Comparison of ENCODE assay signal across 9 cellular contexts in the genomic region with DNA sequence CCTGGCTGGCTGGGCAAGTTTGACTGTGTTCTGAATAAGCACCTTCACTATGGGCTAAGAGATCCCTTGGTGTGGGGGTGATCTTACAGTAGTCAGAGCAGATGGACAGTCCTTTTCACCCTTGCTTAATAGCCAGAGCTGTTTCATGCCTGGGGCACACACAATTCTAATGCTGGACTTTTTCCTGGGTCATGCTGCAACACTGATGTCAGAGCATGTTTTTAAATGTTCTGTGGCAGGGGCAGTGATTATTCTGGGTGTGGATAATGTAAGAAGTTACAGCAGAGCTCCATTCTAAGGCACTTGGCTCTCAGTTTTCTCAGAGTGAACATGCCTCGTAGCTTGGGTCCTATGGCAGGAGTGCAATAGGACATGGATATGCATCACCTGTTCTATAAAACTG. TPM values are rescaled to one million over a fixed set of nuclear protein-coding genes. Genes with fewer than 3 reads are reported as not detected.
DNase-seq lines count a peak whose midpoint lies in the region; ATAC-seq and TF ChIP-seq lines count a peak whose summit lies in the region.
"Had no signal": no experiment of that assay in that cellular context is flagged by ENCODE, and none has a peak within 500 bp of the region (broad histone marks: within the 10 kb centered on the region; RNA-seq: fewer than 3 reads in every experiment).

No MANE protein-coding gene starts in this region.

- peaks cover 78% of the 10 kb centered on the region for H3K36me3 ChIP-seq in iPS-20b (ENCODE audit: insufficient read depth, low read depth, low read length)

- H3K27ac Mint-ChIP-seq in activated naive CD4-positive, alpha-beta T cell treated with anti-CD3 and anti-CD28 coated beads for 36 hours, result peak overlapping the region; percentile 63
- H3K27ac Mint-ChIP-seq in activated T-helper 2 cell treated with anti-CD3 and anti-CD28 coated beads, Interferon-gamma antibody, Interleukin-2, Interleukin-4, amounts not matched to agents 10 μg/mL and 5 μg/mL and 100 μg/mL, durations not matched to agents 14 hours and 24 hours and 36 hours, result peak overlapping the region; percentile 22
- H3K27ac Mint-ChIP-seq in type B pancreatic cell, result peak overlapping the region; percentile 100

- no peak overlapping the region for H3K27ac ChIP-seq in iPS-20b (ENCODE audit: low read length)

- no peak for TF ChIP-seq CTCF in type B pancreatic cell (conservative IDR thresholded peaks at IDR 0.05)

- peak overlapping the region; percentile 85 for H3K4me3 Mint-ChIP-seq in activated naive CD4-positive, alpha-beta T cell treated with anti-CD3 and anti-CD28 coated beads for 36 hours
- peak overlapping the region; percentile 93 for H3K4me3 Mint-ChIP-seq in activated T-helper 2 cell treated with anti-CD3 and anti-CD28 coated beads, Interferon-gamma antibody, Interleukin-2, Interleukin-4, amounts not matched to agents 10 μg/mL and 5 μg/mL and 100 μg/mL, durations not matched to agents 14 hours and 24 hours and 36 hours (ENCODE audit: low read depth)
- H3K4me3 Mint-ChIP-seq in type B pancreatic cell, result peak overlapping the region; percentile 99

- intact Hi-C loops in activated naive CD4-positive, alpha-beta T cell treated with anti-CD3 and anti-CD28 coated beads for 36 hours (cut with micrococcal nuclease), result loop anchor here (10.0 kb wide), 1 partner anchor 531 kb away; a partner anchor contains a TSS
- intact Hi-C loops in activated T-helper 2 cell treated with anti-CD3 and anti-CD28 coated beads, Interferon-gamma antibody, Interleukin-2, Interleukin-4, amounts not matched to agents 10 μg/mL and 5 μg/mL and 100 μg/mL, durations not matched to agents 14 hours and 24 hours and 36 hours (cut with micrococcal nuclease), result no loop called here

- H3K36me3 Mint-ChIP-seq in activated naive CD4-positive, alpha-beta T cell treated with anti-CD3 and anti-CD28 coated beads for 36 hours (ENCODE audit: low read depth), result peaks cover 67% of the 10 kb centered on the region
- peaks cover 94% of the 10 kb centered on the region for H3K36me3 Mint-ChIP-seq in activated T-helper 2 cell treated with anti-CD3 and anti-CD28 coated beads, Interferon-gamma antibody, Interleukin-2, Interleukin-4, amounts not matched to agents 10 μg/mL and 5 μg/mL and 100 μg/mL, durations not matched to agents 14 hours and 24 hours and 36 hours (ENCODE audit: low read depth)
- peaks cover 49% of the 10 kb centered on the region for H3K36me3 Mint-ChIP-seq in type B pancreatic cell

- H3K9ac ChIP-seq in iPS-20b (ENCODE audit: low read depth, low read length), result peak overlapping the region; percentile 99; the same call in 1 of the 2 replicates

- ATAC-seq in GM18868 (IDR thresholded peaks at IDR 0.05; ENCODE audit: unreplicated experiment), result no peak

- CTCF ChIA-PET in activated naive CD4-positive, alpha-beta T cell treated with anti-CD3 and anti-CD28 coated beads for 36 hours (lab: Charles Lee), result interaction anchor here (0.5 to 2.3 kb wide), 6 partner anchors 14 to 530 kb away, joined by 3 to 8 read pairs (median 3); a partner anchor contains a TSS

- no peaks in the 10 kb centered on the region for H3K27me3 ChIP-seq in iPS-20b (ENCODE audit: insufficient read depth, low read length)

- no peaks in the 10 kb centered on the region for H3K9me3 ChIP-seq in iPS-20b (ENCODE audit: insufficient read depth, low read depth, low read length)

- H3K9me3 Mint-ChIP-seq in activated naive CD4-positive, alpha-beta T cell treated with anti-CD3 and anti-CD28 coated beads for 36 hours, result no peaks in the 10 kb centered on the region
- no peaks in the 10 kb centered on the region for H3K9me3 Mint-ChIP-seq in activated T-helper 2 cell treated with anti-CD3 and anti-CD28 coated beads, Interferon-gamma antibody, Interleukin-2, Interleukin-4, amounts not matched to agents 10 μg/mL and 5 μg/mL and 100 μg/mL, durations not matched to agents 14 hours and 24 hours and 36 hours
- no peaks in the 10 kb centered on the region for H3K9me3 Mint-ChIP-seq in type B pancreatic cell

- no peak for DNase-seq in activated naive CD4-positive, alpha-beta T cell treated with anti-CD3 and anti-CD28 coated beads for 36 hours
- no peak for DNase-seq in activated naive CD4-positive, alpha-beta T cell treated with Interleukin-2 at 50 U/mL for 16 hours
- DNase-seq in activated T-helper 2 cell treated with anti-CD3 and anti-CD28 coated beads, Interferon-gamma antibody, Interleukin-2, Interleukin-4, amounts not matched to agents 10 μg/mL and 5 μg/mL and 100 μg/mL, durations not matched to agents 14 hours and 24 hours and 36 hours (ENCODE audit: low spot score), result no peak
- no peak for DNase-seq in type B pancreatic cell (ENCODE audit: extremely low spot score, unreplicated experiment)
- DNase-seq in amygdala (lab: John Stamatoyannopoulos, UW), result no peak
- no peak for DNase-seq in NOMO-1 treated with DMSO at 0.1 percent for 48 hours (lab: John Stamatoyannopoulos, UW; ENCODE audit: unreplicated experiment)
- DNase-seq: NK-92 treated with Interleukin-12 subunit alpha and Interleukin-12 subunit beta, amount 100 ng/mL, for 24 hours had no signal

- no peaks in the 10 kb centered on the region for H3K27me3 Mint-ChIP-seq in activated naive CD4-positive, alpha-beta T cell treated with anti-CD3 and anti-CD28 coated beads for 36 hours (ENCODE audit: low read depth)
- H3K27me3 Mint-ChIP-seq in activated T-helper 2 cell treated with anti-CD3 and anti-CD28 coated beads, Interferon-gamma antibody, Interleukin-2, Interleukin-4, amounts not matched to agents 10 μg/mL and 5 μg/mL and 100 μg/mL, durations not matched to agents 14 hours and 24 hours and 36 hours (ENCODE audit: low read depth), result no peaks in the 10 kb centered on the region
- peaks cover 6% of the 10 kb centered on the region for H3K27me3 Mint-ChIP-seq in type B pancreatic cell

- H3K4me1 Mint-ChIP-seq in activated naive CD4-positive, alpha-beta T cell treated with anti-CD3 and anti-CD28 coated beads for 36 hours (ENCODE audit: low read depth), result peaks cover 73% of the 10 kb centered on the region
- H3K4me1 Mint-ChIP-seq in activated T-helper 2 cell treated with anti-CD3 and anti-CD28 coated beads, Interferon-gamma antibody, Interleukin-2, Interleukin-4, amounts not matched to agents 10 μg/mL and 5 μg/mL and 100 μg/mL, durations not matched to agents 14 hours and 24 hours and 36 hours (ENCODE audit: low read depth), result peaks cover 70% of the 10 kb centered on the region
- H3K4me1 Mint-ChIP-seq in type B pancreatic cell (ENCODE audit: unreplicated experiment), result peaks cover 55% of the 10 kb centered on the region

- H3K4me1 ChIP-seq in iPS-20b (ENCODE audit: insufficient read depth, low read length), result peaks cover 18% of the 10 kb centered on the region

- H3K4me3 ChIP-seq in iPS-20b (ENCODE audit: low read length), result peak overlapping the region; percentile 98

RNA-seq across cellular contexts. Expression of a gene that starts 4.0 kb away (rescaled TPM):
- 10 to 100 TPM; 11.6 to 12.6 TPM for total RNA-seq in activated naive CD4-positive, alpha-beta T cell treated with anti-CD3 and anti-CD28 coated beads for 36 hours
- total RNA-seq in activated T-helper 2 cell treated with anti-CD3 and anti-CD28 coated beads, Interferon-gamma antibody, Interleukin-2, Interleukin-4, amounts not matched to agents 10 μg/mL and 5 μg/mL and 100 μg/mL, durations not matched to agents 14 hours and 24 hours and 36 hours, result 9.6 and 10.1 TPM in 2 replicates
- total RNA-seq in type B pancreatic cell (ENCODE audit: low replicate concordance), result 5.0 and 5.8 TPM in 2 replicates

RNA-seq across cellular contexts. Expression of a gene that starts 8.2 kb away (rescaled TPM):
- 10 to 100 TPM; 48.8 to 53.5 TPM for total RNA-seq in activated naive CD4-positive, alpha-beta T cell treated with anti-CD3 and anti-CD28 coated beads for 36 hours
- total RNA-seq in activated T-helper 2 cell treated with anti-CD3 and anti-CD28 coated beads, Interferon-gamma antibody, Interleukin-2, Interleukin-4, amounts not matched to agents 10 μg/mL and 5 μg/mL and 100 μg/mL, durations not matched to agents 14 hours and 24 hours and 36 hours, result 98.6 and 106 TPM in 2 replicates
- total RNA-seq in type B pancreatic cell (ENCODE audit: low replicate concordance), result 61.8 and 67.6 TPM in 2 replicates

RNA-seq across cellular contexts. Expression of a gene that starts 13.8 kb away (rescaled TPM):
- 10 to 100 TPM; 43.2 to 46.9 TPM for total RNA-seq in activated naive CD4-positive, alpha-beta T cell treated with anti-CD3 and anti-CD28 coated beads for 36 hours
- 64.9 and 69.6 TPM in 2 replicates for total RNA-seq in activated T-helper 2 cell treated with anti-CD3 and anti-CD28 coated beads, Interferon-gamma antibody, Interleukin-2, Interleukin-4, amounts not matched to agents 10 μg/mL and 5 μg/mL and 100 μg/mL, durations not matched to agents 14 hours and 24 hours and 36 hours
- 50.2 and 52.7 TPM in 2 replicates for total RNA-seq in type B pancreatic cell (ENCODE audit: low replicate concordance)

RNA-seq across cellular contexts. Expression of a gene that starts 14.4 kb away (rescaled TPM):
- under 1 TPM in 1 of 2 experiments, not detected in 1; 0.20 TPM for total RNA-seq in activated naive CD4-positive, alpha-beta T cell treated with anti-CD3 and anti-CD28 coated beads for 36 hours
- total RNA-seq in activated T-helper 2 cell treated with anti-CD3 and anti-CD28 coated beads, Interferon-gamma antibody, Interleukin-2, Interleukin-4, amounts not matched to agents 10 μg/mL and 5 μg/mL and 100 μg/mL, durations not matched to agents 14 hours and 24 hours and 36 hours, result 0.21 and 0.60 TPM in 2 replicates
- total RNA-seq in type B pancreatic cell (ENCODE audit: low replicate concordance), result 0.77 and 4.0 TPM in 2 replicates

RNA-seq across cellular contexts. Expression of a gene that starts 16.9 kb away (rescaled TPM):
- 1 to 10 TPM; 2.1 to 2.6 TPM for total RNA-seq in activated naive CD4-positive, alpha-beta T cell treated with anti-CD3 and anti-CD28 coated beads for 36 hours
- total RNA-seq in activated T-helper 2 cell treated with anti-CD3 and anti-CD28 coated beads, Interferon-gamma antibody, Interleukin-2, Interleukin-4, amounts not matched to agents 10 μg/mL and 5 μg/mL and 100 μg/mL, durations not matched to agents 14 hours and 24 hours and 36 hours, result 2.9 and 3.5 TPM in 2 replicates
- 2.4 and 3.5 TPM in 2 replicates for total RNA-seq in type B pancreatic cell (ENCODE audit: low replicate concordance)

Comparison
In these comparisons a context has a peak if more than half of its experiments do, and no peak if none do; other contexts are left out.
1. H3K27ac Mint-ChIP-seq: peak in every context shown above with its lines; median percentile 100 in type B pancreatic cell; 63 in activated naive CD4-positive, alpha-beta T cell treated with anti-CD3 and anti-CD28 coated beads for 36 hours; 22 in activated T-helper 2 cell treated with anti-CD3 and anti-CD28 coated beads, Interferon-gamma antibody, Interleukin-2, Interleukin-4, amounts not matched to agents 10 μg/mL and 5 μg/mL and 100 μg/mL, durations not matched to agents 14 hours and 24 hours and 36 hours.